In the genomic region with DNA sequence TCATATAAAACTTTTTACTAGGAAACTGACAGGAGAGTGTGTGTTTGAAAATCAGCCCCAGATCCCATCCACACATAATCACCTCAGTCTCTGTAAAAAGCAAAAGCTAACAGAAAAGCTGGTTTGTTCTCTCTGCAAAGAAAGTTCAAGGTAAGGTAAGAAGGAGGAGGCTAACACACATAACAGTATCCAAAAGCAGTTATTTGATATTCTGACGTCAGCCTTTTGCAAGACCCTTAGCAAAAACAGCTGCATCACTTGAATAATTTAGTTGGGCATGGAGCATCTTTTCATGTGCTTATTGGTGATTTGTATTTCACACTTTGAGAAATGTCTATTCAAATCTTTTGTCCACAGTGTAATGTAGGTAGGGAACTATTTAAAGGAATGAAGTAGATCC, we compare ENCODE assay signal across 20 cellular contexts. TPM values are rescaled to one million over a fixed set of nuclear protein-coding genes. Genes with fewer than 3 reads are reported as not detected.
"Had no signal": no experiment of that assay in that cellular context is flagged by ENCODE, and none has a peak within 500 bp of the region (broad histone marks: within the 10 kb centered on the region; RNA-seq: fewer than 3 reads in every experiment).

No MANE protein-coding gene starts in this region.

- H3K4me3 Mint-ChIP-seq: activated CD8-positive, alpha-beta T cell treated with anti-CD3 and anti-CD28 coated beads, Interleukin-2, amount 10 ng/mL, durations not matched to agents 7 days and 5 days; activated naive CD4-positive, alpha-beta T cell treated with anti-CD3 and anti-CD28 coated beads, Interleukin-2, amount 50 U/mL, for 24 hours; natural killer cell treated with Interleukin-12 subunit alpha and Interleukin-12 subunit beta and Interleukin-15 and Interleukin-18, amount 100 ng/mL, for 72 hours; stimulated activated naive CD8-positive, alpha-beta T cell treated with anti-CD3 and anti-CD28 coated beads, Interleukin-15, Interleukin-2, amounts not matched to agents 100 ng/mL and 50 ng/mL, for 24 hours; type B pancreatic cell; WTC11 had no signal

- H3K27me3 Mint-ChIP-seq: activated naive CD4-positive, alpha-beta T cell treated with anti-CD3 and anti-CD28 coated beads, Interleukin-2, amount 50 U/mL, for 24 hours; stimulated activated naive CD8-positive, alpha-beta T cell treated with anti-CD3 and anti-CD28 coated beads, Interleukin-15, Interleukin-2, amounts not matched to agents 100 ng/mL and 50 ng/mL, for 24 hours; type B pancreatic cell had no signal

- H3K4me1 ChIP-seq: right atrium auricular region had no signal

- H3K27ac Mint-ChIP-seq: activated CD8-positive, alpha-beta T cell treated with anti-CD3 and anti-CD28 coated beads, Interleukin-2, amount 10 ng/mL, durations not matched to agents 7 days and 5 days; activated naive CD4-positive, alpha-beta T cell treated with anti-CD3 and anti-CD28 coated beads, Interleukin-2, amount 50 U/mL, for 24 hours; natural killer cell treated with Interleukin-12 subunit alpha and Interleukin-12 subunit beta and Interleukin-15 and Interleukin-18, amount 100 ng/mL, for 72 hours; stimulated activated naive CD8-positive, alpha-beta T cell treated with anti-CD3 and anti-CD28 coated beads, Interleukin-15, Interleukin-2, amounts not matched to agents 100 ng/mL and 50 ng/mL, for 24 hours; type B pancreatic cell; WTC11 had no signal

- H3K36me3 Mint-ChIP-seq: activated naive CD4-positive, alpha-beta T cell treated with anti-CD3 and anti-CD28 coated beads, Interleukin-2, amount 50 U/mL, for 24 hours; natural killer cell treated with Interleukin-12 subunit alpha and Interleukin-12 subunit beta and Interleukin-15 and Interleukin-18, amount 100 ng/mL, for 72 hours had no signal

- H3K9me3 ChIP-seq: esophagus muscularis mucosa, heart left ventricle, right atrium auricular region, suprapubic skin had no signal

- H3K9me3 Mint-ChIP-seq: activated naive CD4-positive, alpha-beta T cell treated with anti-CD3 and anti-CD28 coated beads, Interleukin-2, amount 50 U/mL, for 24 hours; natural killer cell treated with Interleukin-12 subunit alpha and Interleukin-12 subunit beta and Interleukin-15 and Interleukin-18, amount 100 ng/mL, for 72 hours; stimulated activated naive CD8-positive, alpha-beta T cell treated with anti-CD3 and anti-CD28 coated beads, Interleukin-15, Interleukin-2, amounts not matched to agents 100 ng/mL and 50 ng/mL, for 24 hours; WTC11 had no signal

- ATAC-seq: activated CD8-positive, alpha-beta T cell treated with anti-CD3 and anti-CD28 coated beads, Interleukin-2, amount 10 ng/mL, durations not matched to agents 7 days and 5 days; heart left ventricle; left lobe of liver; natural killer cell treated with Interleukin-12 subunit alpha and Interleukin-12 subunit beta and Interleukin-15 and Interleukin-18, amount 100 ng/mL, for 72 hours had no signal

- H3K27me3 ChIP-seq: cardiac muscle cell, esophagus muscularis mucosa, heart left ventricle, right atrium auricular region, suprapubic skin had no signal

- H3K4me2 ChIP-seq: smooth muscle cell had no signal

- H3K27ac ChIP-seq: esophagus muscularis mucosa, heart left ventricle, right atrium auricular region, suprapubic skin had no signal

- H3K4me3 ChIP-seq: cardiac muscle cell, esophagus muscularis mucosa, heart left ventricle, right atrium auricular region, smooth muscle cell, suprapubic skin had no signal

- H3K36me3 ChIP-seq: esophagus muscularis mucosa, right atrium auricular region, suprapubic skin had no signal

- DNase-seq: activated CD4-positive, alpha-beta T cell treated with anti-CD3 and anti-CD28 coated beads for 48 hours; activated CD8-positive, alpha-beta memory T cell treated with anti-CD3 and anti-CD28 coated beads, Interleukin-2, amount 50 U/mL, for 4 hours; activated CD8-positive, alpha-beta T cell treated with anti-CD3 and anti-CD28 coated beads, Interleukin-2, amount 10 ng/mL, durations not matched to agents 7 days and 5 days; activated effector memory CD4-positive, alpha-beta T cell treated with anti-CD3 and anti-CD28 coated beads, Interleukin-2, amount 50 U/mL, for 16 hours; activated T-cell treated with anti-CD3 and anti-CD28 coated beads, Interleukin-2, amount 50 U/mL, for 48 hours; heart left ventricle; stimulated activated CD4-positive, alpha-beta T cell treated with anti-CD3 and anti-CD28 coated beads, Interleukin-4, amount 100 ng/mL, for 4 hours; stimulated activated CD8-positive, alpha-beta memory T cell treated with anti-CD3 and anti-CD28 coated beads, Interleukin-4, amount 100 ng/mL, for 48 hours had no signal

RNA-seq across cellular contexts. Expression of a gene that starts 31.8 kb away (rescaled TPM):
- total RNA-seq: activated CD8-positive, alpha-beta T cell treated with anti-CD3 and anti-CD28 coated beads, Interleukin-2, amount 10 ng/mL, durations not matched to agents 7 days and 5 days; natural killer cell treated with Interleukin-12 subunit alpha and Interleukin-12 subunit beta and Interleukin-15 and Interleukin-18, amount 100 ng/mL, for 72 hours; T-helper 2 cell treated with Interferon-gamma antibody and Interleukin-4, amounts not matched to agents 100 ng/mL and 5 ng/mL, for 36 hours had no signal
